Comparison of ENCODE assay signal across 8 cellular contexts in genomic region chr5:177546262-177546741, GRCh38. TPM values are rescaled to one million over a fixed set of nuclear protein-coding genes. Genes with fewer than 3 reads are reported as not detected.
DNase-seq lines count a peak whose midpoint lies in the region; ATAC-seq lines count a peak whose summit lies in the region.

No MANE protein-coding gene starts in this region.

- peak in 1 of 2 donors; percentile 67 for ATAC-seq in activated naive CD4-positive, alpha-beta T cell treated with anti-CD3 and anti-CD28 coated beads, Interleukin-2, amount 50 U/mL, for 72 hours
- ATAC-seq in right cardiac atrium, result peak; percentile 81 to 84

- H3K9me3 ChIP-seq in right cardiac atrium (ENCODE audit: control insufficient read depth, low read length), result no peaks in the 10 kb centered on the region

- H3K4me1 ChIP-seq in right cardiac atrium (ENCODE audit: control insufficient read depth, insufficient read depth, low read length), result peaks cover 23% of the 10 kb centered on the region

- H3K27me3 ChIP-seq in right cardiac atrium (ENCODE audit: control insufficient read depth, insufficient read depth), result no peaks in the 10 kb centered on the region

- H3K27ac Mint-ChIP-seq in activated naive CD4-positive, alpha-beta T cell treated with anti-CD3 and anti-CD28 coated beads, Interleukin-2, amount 50 U/mL, for 72 hours, result peak overlapping the region; percentile 20 to 50

- peaks cover 0 to 4% of the 10 kb centered on the region in 2 donors for H3K36me3 Mint-ChIP-seq in activated naive CD4-positive, alpha-beta T cell treated with anti-CD3 and anti-CD28 coated beads, Interleukin-2, amount 50 U/mL, for 72 hours

- H3K27ac ChIP-seq in right cardiac atrium (ENCODE audit: low read length), result peak overlapping the region; percentile 95

- intact Hi-C loops in right cardiac atrium (cut with DNase I), result no loop called here

- WGBS in right cardiac atrium, result 49% methylated on average over 1 of the region's 1 CpG

- no peak for DNase-seq in activated naive CD4-positive, alpha-beta T cell treated with anti-CD3 and anti-CD28 coated beads, Interleukin-2, amount 50 U/mL, for 72 hours (ENCODE audit: low spot score in 2 of 2)
- DNase-seq in activated naive CD4-positive, alpha-beta T cell (lab: John Stamatoyannopoulos, UW), result no peak
- DNase-seq in amniotic epithelial cell (ENCODE audit: low read depth), result peak; percentile 99
- peak; percentile 68 to 83 (median 74) for DNase-seq in right cardiac atrium
- DNase-seq in smooth muscle cell of the brain vasculature (ENCODE audit: low read depth, low spot score), result peak; percentile 73
- DNase-seq in NCI-H2081 (lab: John Stamatoyannopoulos, UW), result no peak
- DNase-seq in NCI-H1105 treated with DMSO at 0.1 percent for 48 hours (lab: John Stamatoyannopoulos, UW), result no peak
- DNase-seq in activated naive CD4-positive, alpha-beta T cell treated with anti-CD3 and anti-CD28 coated beads, Interleukin-2, amount 50 U/mL, for 16 hours, result no peak

- H3K9me3 Mint-ChIP-seq in activated naive CD4-positive, alpha-beta T cell treated with anti-CD3 and anti-CD28 coated beads, Interleukin-2, amount 50 U/mL, for 72 hours, result no peaks in the 10 kb centered on the region

- H3K4me3 ChIP-seq in right cardiac atrium (ENCODE audit: low read length), result no peak overlapping the region

RNA-seq across cellular contexts. Expression of gene FAM193B, which starts 8.1 kb away (rescaled TPM):
- total RNA-seq in activated naive CD4-positive, alpha-beta T cell treated with anti-CD3 and anti-CD28 coated beads, Interleukin-2, amount 50 U/mL, for 72 hours, result 100 to 1,000 TPM in 1 of 2 donors, 10 to 100 TPM in 1; 73.1 to 108 TPM
- total RNA-seq in right cardiac atrium, result 10 to 100 TPM; 24.9 to 34.2 (median 27.7) TPM
- 41.8 TPM for polyA plus RNA-seq in right cardiac atrium

RNA-seq across cellular contexts. Expression of gene DDX41, which starts 29.5 kb away (rescaled TPM):
- 100 to 1,000 TPM in 1 of 2 donors, 10 to 100 TPM in 1; 70.1 to 230 TPM for total RNA-seq in activated naive CD4-positive, alpha-beta T cell treated with anti-CD3 and anti-CD28 coated beads, Interleukin-2, amount 50 U/mL, for 72 hours
- 10 to 100 TPM; 36.0 to 43.5 (median 40.3) TPM for total RNA-seq in right cardiac atrium
- 30.5 TPM for polyA plus RNA-seq in right cardiac atrium

RNA-seq across cellular contexts. Expression of gene DOK3, which starts 36.7 kb away (rescaled TPM):
- 10 to 100 TPM in 1 of 2 donors, 1 to 10 TPM in 1; 1.8 to 14.9 TPM for total RNA-seq in activated naive CD4-positive, alpha-beta T cell treated with anti-CD3 and anti-CD28 coated beads, Interleukin-2, amount 50 U/mL, for 72 hours
- total RNA-seq in right cardiac atrium, result 1 to 10 TPM; 3.1 to 4.5 (median 3.9) TPM
- 1.4 TPM for polyA plus RNA-seq in right cardiac atrium

RNA-seq across cellular contexts. Expression of gene TMED9, which starts 45.7 kb away (rescaled TPM):
- total RNA-seq in activated naive CD4-positive, alpha-beta T cell treated with anti-CD3 and anti-CD28 coated beads, Interleukin-2, amount 50 U/mL, for 72 hours, result 100 to 1,000 TPM in 1 of 2 donors, 10 to 100 TPM in 1; 94.0 to 114 TPM
- total RNA-seq in right cardiac atrium, result 100 to 1,000 TPM in 1 of 4 donors, 10 to 100 TPM in 3; 64.4 to 102 (median 74.0) TPM
- polyA plus RNA-seq in right cardiac atrium, result 84.6 TPM

RNA-seq across cellular contexts. Expression of gene PDLIM7, which starts 48.9 kb away (rescaled TPM):
- 10 to 100 TPM; 44.6 to 47.5 TPM for total RNA-seq in activated naive CD4-positive, alpha-beta T cell treated with anti-CD3 and anti-CD28 coated beads, Interleukin-2, amount 50 U/mL, for 72 hours
- 10 to 100 TPM; 35.0 to 71.5 (median 47.0) TPM for total RNA-seq in right cardiac atrium
- polyA plus RNA-seq in right cardiac atrium, result 61.9 TPM

Comparison
In these comparisons a context has a peak if more than half of its experiments do, and no peak if none do; other contexts are left out.
1. DNase-seq: peak in amniotic epithelial cell (single experiment), right cardiac atrium (3 of 3) and smooth muscle cell of the brain vasculature (single experiment); none in activated naive CD4-positive, alpha-beta T cell treated with anti-CD3 and anti-CD28 coated beads, Interleukin-2, amount 50 U/mL, for 72 hours (0 of 2), activated naive CD4-positive, alpha-beta T cell (0 of 4), NCI-H2081 (0 of 2), NCI-H1105 treated with DMSO at 0.1 percent for 48 hours (single experiment) and activated naive CD4-positive, alpha-beta T cell treated with anti-CD3 and anti-CD28 coated beads, Interleukin-2, amount 50 U/mL, for 16 hours (single experiment).